ENCODE assay signal across 8 cellular contexts in genomic region chr2:29014811-29015414, GRCh38. TPM values are rescaled to one million over a fixed set of nuclear protein-coding genes. Genes with fewer than 3 reads are reported as not detected.
DNase-seq lines count a peak whose midpoint lies in the region; ATAC-seq and TF ChIP-seq lines count a peak whose summit lies in the region.

No MANE protein-coding gene starts in this region.

- CTCF ChIA-PET in Panc1 (lab: Charles Lee) = no interaction called here
- CTCF ChIA-PET in activated naive CD4-positive, alpha-beta T cell treated with anti-CD3 and anti-CD28 coated beads for 36 hours (lab: Charles Lee) = interaction anchor here (0.6 to 1.8 kb wide), 7 partner anchors 11 to 465 kb away, joined by 3 to 7 read pairs (median 3); no protein-coding TSS in a partner anchor

- TF ChIP-seq POLR2A in right lobe of liver (IDR thresholded peaks at IDR 0.05) = no peak

- H3K9me3 ChIP-seq in Panc1 (ENCODE audit: control insufficient read depth, insufficient read depth, low read depth, low read length) (no peaks in the 10 kb centered on the region), right lobe of liver (no peaks in the 10 kb centered on the region)

- H3K27ac ChIP-seq in Panc1 (ENCODE audit: low read length) (no peak overlapping the region), right lobe of liver (no peak overlapping the region)

- H3K9me3 Mint-ChIP-seq in activated naive CD4-positive, alpha-beta T cell treated with anti-CD3 and anti-CD28 coated beads for 36 hours = no peaks in the 10 kb centered on the region
- H3K9me3 Mint-ChIP-seq in stimulated activated naive B cell treated with anti-CD40 and anti-IgM and Interleukin-4, amounts not matched to agents 10 μg/mL and 1 μg/mL and 100 μg/mL, for 72 hours = no peaks in the 10 kb centered on the region

- H3K4me3 ChIP-seq in Panc1 (ENCODE audit: low read depth in 2 of 2, low read length in 2 of 2) (no peak overlapping the region), right lobe of liver (no peak overlapping the region)

- H3K4me1 ChIP-seq in Panc1 (ENCODE audit: control insufficient read depth, insufficient read depth, low read length) (peaks cover 3% of the 10 kb centered on the region; the same call in 1 of the 2 replicates), right lobe of liver (no peaks in the 10 kb centered on the region)

- DNase-seq in Panc1 (ENCODE audit: low read depth, low spot score) (no peak), right lobe of liver (peak in 1 of 3 donors; percentile 54), NCI-H2029 (lab: John Stamatoyannopoulos, UW) (no peak), inferior parietal cortex (ENCODE audit: extremely low spot score) (no peak)
- peak; percentile 83 for DNase-seq in activated naive CD4-positive, alpha-beta T cell treated with anti-CD3 and anti-CD28 coated beads for 36 hours
- DNase-seq in stimulated activated naive B cell treated with anti-CD40 and anti-IgM and Interleukin-4, amounts not matched to agents 10 μg/mL and 1 μg/mL and 100 μg/mL, for 72 hours = no peak

- peak overlapping the region; percentile 80 for H3K4me3 Mint-ChIP-seq in activated naive CD4-positive, alpha-beta T cell treated with anti-CD3 and anti-CD28 coated beads for 36 hours
- H3K4me3 Mint-ChIP-seq in stimulated activated naive B cell treated with anti-CD40 and anti-IgM and Interleukin-4, amounts not matched to agents 10 μg/mL and 1 μg/mL and 100 μg/mL, for 72 hours = peak overlapping the region; percentile 41 to 52

- H3K36me3 ChIP-seq in Panc1 (ENCODE audit: control insufficient read depth, insufficient read depth, low read length) (no peaks in the 10 kb centered on the region), right lobe of liver (no peaks in the 10 kb centered on the region)

- H3K27me3 ChIP-seq in Panc1 (ENCODE audit: control insufficient read depth, insufficient read depth, low read length) = no peaks in the 10 kb centered on the region
- H3K27me3 ChIP-seq in right lobe of liver = no peaks in the 10 kb centered on the region

- intact Hi-C loops in Panc1 (cut with micrococcal nuclease; ENCODE audit: unreplicated experiment) = no loop called here
- intact Hi-C loops in activated naive CD4-positive, alpha-beta T cell treated with anti-CD3 and anti-CD28 coated beads for 36 hours (cut with micrococcal nuclease) = loop anchor here (1.0 to 10.0 kb wide), 9 partner anchors 44 to 1130 kb away; partner anchors contain the start of genes WDR43 and YPEL5
- intact Hi-C loops in right lobe of liver (cut with DNase I) = no loop called here

- H3K27me3 Mint-ChIP-seq in activated naive CD4-positive, alpha-beta T cell treated with anti-CD3 and anti-CD28 coated beads for 36 hours (ENCODE audit: low read depth) = no peaks in the 10 kb centered on the region
- peaks cover 18 to 27% of the 10 kb centered on the region in 2 donors for H3K27me3 Mint-ChIP-seq in stimulated activated naive B cell treated with anti-CD40 and anti-IgM and Interleukin-4, amounts not matched to agents 10 μg/mL and 1 μg/mL and 100 μg/mL, for 72 hours

- no peak for TF ChIP-seq CTCF in Panc1 (IDR thresholded peaks at IDR 0.05)
- no peak for TF ChIP-seq CTCF in right lobe of liver (IDR thresholded peaks at IDR 0.05)

- WGBS in right lobe of liver (ENCODE audit: insufficient coverage, low coverage, low lambda C conversion rate, missing lambda C conversion rate) = 58% methylated on average over 7 of the region's 13 CpGs

- no peaks in the 10 kb centered on the region for H3K36me3 Mint-ChIP-seq in activated naive CD4-positive, alpha-beta T cell treated with anti-CD3 and anti-CD28 coated beads for 36 hours (ENCODE audit: low read depth)
- H3K36me3 Mint-ChIP-seq in stimulated activated naive B cell treated with anti-CD40 and anti-IgM and Interleukin-4, amounts not matched to agents 10 μg/mL and 1 μg/mL and 100 μg/mL, for 72 hours = no peaks in the 10 kb centered on the region

- H3K4me1 Mint-ChIP-seq in activated naive CD4-positive, alpha-beta T cell treated with anti-CD3 and anti-CD28 coated beads for 36 hours (ENCODE audit: low read depth) = peaks cover 77% of the 10 kb centered on the region
- H3K4me1 Mint-ChIP-seq in stimulated activated naive B cell treated with anti-CD40 and anti-IgM and Interleukin-4, amounts not matched to agents 10 μg/mL and 1 μg/mL and 100 μg/mL, for 72 hours = peaks cover 38 to 66% of the 10 kb centered on the region in 2 donors

- BruUV-seq in Panc1 (replicated peaks; lab: Mats Ljungman, UMichigan) = no TSS peak

- POLR2A ChIA-PET in Panc1 (lab: Charles Lee) = no interaction called here

- in situ Hi-C loops in Panc1 (cut with HindIII; ENCODE audit: low pct_unique_long_range_greater_than_20kb, low sequenced_read_pairs) = no loop called here

- peak overlapping the region; percentile 90 for H3K27ac Mint-ChIP-seq in activated naive CD4-positive, alpha-beta T cell treated with anti-CD3 and anti-CD28 coated beads for 36 hours
- peak overlapping the region; percentile 15 for H3K27ac Mint-ChIP-seq in stimulated activated naive B cell treated with anti-CD40 and anti-IgM and Interleukin-4, amounts not matched to agents 10 μg/mL and 1 μg/mL and 100 μg/mL, for 72 hours

- ATAC-seq in GM19043 (IDR thresholded peaks at IDR 0.05; ENCODE audit: low read depth, unreplicated experiment) (peak; percentile 64), Panc1 (0 out of 2 replicates have a peak, but pooled peaks have one; percentile 46), right lobe of liver (peak; percentile 12 to 43 (median 41)), GM18519 (IDR thresholded peaks at IDR 0.05; ENCODE audit: low FRiP score, unreplicated experiment) (no peak)
- peak; percentile 59 to 68 for ATAC-seq in stimulated activated naive B cell treated with anti-CD40 and anti-IgM and Interleukin-4, amounts not matched to agents 10 μg/mL and 1 μg/mL and 100 μg/mL, for 72 hours (replicated peaks)

RNA-seq across cellular contexts. Expression of gene TOGARAM2, which starts 33.8 kb away (rescaled TPM):
- total RNA-seq in Panc1 (2021; ENCODE audit: unreplicated experiment) (0.44 TPM), right lobe of liver (under 1 TPM in 5 of 6 experiments, not detected in 1; 0.06 to 0.37 (median 0.14) TPM)
- polyA plus RNA-seq in Panc1 (2012; ENCODE audit: insufficient read length) = not detected
- total RNA-seq in activated naive CD4-positive, alpha-beta T cell treated with anti-CD3 and anti-CD28 coated beads for 36 hours = 1 to 10 TPM; 1.2 to 2.0 TPM

RNA-seq across cellular contexts. Expression of gene PCARE, which starts 59.4 kb away (rescaled TPM):
- total RNA-seq in Panc1 (2021; ENCODE audit: unreplicated experiment) (not detected), right lobe of liver (not detected)
- polyA plus RNA-seq in Panc1 (2012; ENCODE audit: insufficient read length) = not detected
- total RNA-seq in activated naive CD4-positive, alpha-beta T cell treated with anti-CD3 and anti-CD28 coated beads for 36 hours = not detected
